In the genomic region with DNA sequence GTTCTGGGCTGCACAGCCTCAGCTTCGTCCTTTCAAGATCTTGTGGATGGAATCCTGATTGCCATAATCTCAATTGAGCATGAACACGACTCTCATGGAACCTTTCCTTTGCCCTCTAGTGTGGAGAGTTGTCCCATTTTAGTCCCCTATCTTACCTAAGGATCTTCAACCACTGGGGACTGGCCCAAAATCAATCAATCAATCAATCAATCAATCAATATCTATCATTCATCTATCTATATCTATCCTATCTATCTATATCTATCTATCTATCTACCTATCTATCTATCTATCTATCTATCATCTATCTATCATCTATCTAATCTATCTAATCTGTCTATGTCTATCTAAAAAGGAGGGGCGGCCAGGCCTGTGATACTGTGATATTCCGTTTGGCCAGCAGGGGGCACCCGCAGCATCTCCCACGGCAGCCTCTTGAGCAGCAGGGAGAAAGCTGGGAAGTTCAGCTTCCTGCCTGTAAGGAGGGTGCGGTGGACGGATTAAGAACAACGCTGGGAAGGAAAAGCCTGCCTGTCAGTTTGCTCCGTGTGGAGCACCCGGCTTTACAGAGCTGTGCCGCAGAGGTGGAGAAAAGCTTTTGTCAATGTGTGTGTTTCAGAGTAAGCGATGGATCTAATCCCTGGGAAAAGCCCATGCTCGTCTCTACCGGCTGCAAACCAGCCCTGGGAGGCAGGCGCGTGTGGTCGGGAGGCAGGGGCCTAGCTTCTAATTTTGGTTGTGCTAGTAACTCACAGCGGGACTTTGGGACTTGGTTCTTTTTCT, we compare ENCODE assay signal across 8 cellular contexts.
A peak's percentile ranks its signal among the peaks of the same experiment; 100 is the strongest.
DNase-seq lines count a peak whose midpoint lies in the region; ATAC-seq and TF ChIP-seq lines count a peak whose summit lies in the region.

No MANE protein-coding gene starts in this region.

- peak; percentile 32 for DNase-seq in DMS153 treated with DMSO at 0.1 percent for 48 hours (lab: John Stamatoyannopoulos, UW; ENCODE audit: unreplicated experiment)
- peak; percentile 29 for DNase-seq in Jurkat, Clone E6-1 (ENCODE audit: low read depth, low spot score)
- DNase-seq in SJSA1 (ENCODE audit: low read depth in 1 of 2, low spot score in 2 of 2): peak; percentile 77 to 83
- peak; percentile 67 for DNase-seq in activated naive CD4-positive, alpha-beta T cell treated with anti-CD3 and anti-CD28 coated beads, Interleukin-2, amount 50 U/mL, for 16 hours
- peak; percentile 78 for DNase-seq in glomerular visceral epithelial cell (ENCODE audit: extremely low spot score)
- DNase-seq in osteocyte (ENCODE audit: extremely low spot score, unreplicated experiment): peak; percentile 94
- peak; percentile 92 for DNase-seq in testis

- no peaks in the 10 kb centered on the region for H3K36me3 ChIP-seq in SJSA1
- no peaks in the 10 kb centered on the region for H3K36me3 ChIP-seq in testis (ENCODE audit: low read depth, missing control alignments)

- H3K36me3 Mint-ChIP-seq in osteocyte (ENCODE audit: unreplicated experiment): no peaks in the 10 kb centered on the region

- peak overlapping the region; percentile 6 for H3K27ac Mint-ChIP-seq in osteocyte (ENCODE audit: unreplicated experiment)

- H3K27me3 Mint-ChIP-seq in osteocyte (ENCODE audit: unreplicated experiment): no peaks in the 10 kb centered on the region

- H3K27me3 ChIP-seq in SJSA1 (replicated peaks) (no peaks in the 10 kb centered on the region), testis (no peaks in the 10 kb centered on the region)

- peaks cover 6% of the 10 kb centered on the region for H3K4me1 Mint-ChIP-seq in osteocyte (ENCODE audit: unreplicated experiment)

- peak; percentile 79 for ATAC-seq in GM21528 (IDR thresholded peaks at IDR 0.05; ENCODE audit: low FRiP score, unreplicated experiment)

- WGBS in testis, 2 donors: 6 to 7% methylated on average over 19 of the region's 19 CpGs

- no peak for TF ChIP-seq POLR2A in testis (IDR thresholded peaks at IDR 0.05)

- peak overlapping the region; percentile 62 for H3K4me3 Mint-ChIP-seq in osteocyte (ENCODE audit: unreplicated experiment)

- TF ChIP-seq CTCF in osteocyte (IDR thresholded peaks at IDR 0.05): peak; percentile 88
- TF ChIP-seq CTCF in testis (IDR thresholded peaks at IDR 0.05): peak; percentile 86 to 98 (median 92)

- no peaks in the 10 kb centered on the region for H3K9me3 Mint-ChIP-seq in osteocyte (ENCODE audit: unreplicated experiment)

- no peak overlapping the region for H3K4me3 ChIP-seq in Jurkat, Clone E6-1 (ENCODE audit: low read length)
- H3K4me3 ChIP-seq in SJSA1: no peak overlapping the region
- peak overlapping the region; percentile 39 to 40 for H3K4me3 ChIP-seq in testis

- intact Hi-C loops in testis (cut with DNase I; ENCODE audit: low total_unique reads): loop anchor here (10.0 kb wide), 1 partner anchor 262 kb away; no protein-coding TSS in a partner anchor

- H3K9me3 ChIP-seq in SJSA1 (replicated peaks) (no peaks in the 10 kb centered on the region), testis (no peaks in the 10 kb centered on the region)

- 0 out of 2 replicates have a peak, but pooled peaks cover 3% of the 10 kb centered on the region for H3K4me1 ChIP-seq in SJSA1 (replicated peaks)
- H3K4me1 ChIP-seq in testis: peaks cover 22% of the 10 kb centered on the region

- no peak overlapping the region for H3K27ac ChIP-seq in SJSA1
- H3K27ac ChIP-seq in testis: peak overlapping the region; percentile 61 to 75

Comparison
In these comparisons a context has a peak if more than half of its experiments do, and no peak if none do; other contexts are left out.
1. DNase-seq: peak in every context shown above with its lines; median percentile 94 in osteocyte; 92 in testis; 80 in SJSA1; 78 in glomerular visceral epithelial cell; 67 in activated naive CD4-positive, alpha-beta T cell treated with anti-CD3 and anti-CD28 coated beads, Interleukin-2, amount 50 U/mL, for 16 hours; 32 in DMS153 treated with DMSO at 0.1 percent for 48 hours; 29 in Jurkat, Clone E6-1.
2. H3K4me3 ChIP-seq: peak in testis (2 of 2); none in Jurkat, Clone E6-1 (single experiment) and SJSA1 (single experiment).